In genomic region chr11:69926376-69927050, GRCh38 we compare ENCODE assay signal across 9 cellular contexts.
"Had no signal": no experiment of that assay in that cellular context is flagged by ENCODE, and none has a peak within 500 bp of the region (broad histone marks: within the 10 kb centered on the region; RNA-seq: fewer than 3 reads in every experiment).

No MANE protein-coding gene starts in this region.

- H3K27ac ChIP-seq: thyroid gland had no signal

- FAIRE-seq: TTC549 had no signal

- H3K4me1 ChIP-seq: thyroid gland had no signal

- H3K9me3 ChIP-seq: thyroid gland had no signal

- H3K36me3 ChIP-seq: esophagus muscularis mucosa, thyroid gland had no signal

- DNase-seq: activated naive CD8-positive, alpha-beta T cell treated with anti-CD3 and anti-CD28 coated beads, Interleukin-2, amount 10 ng/mL, durations not matched to agents 7 days and 5 days; anterior cingulate cortex; immature natural killer cell; stimulated activated CD4-positive, alpha-beta T cell treated with anti-CD3 and anti-CD28 coated beads, Interleukin-15, amount 100 ng/mL, for 24 hours; T-helper 2 cell; thyroid gland had no signal

- H3K4me3 ChIP-seq: esophagus muscularis mucosa, thyroid gland had no signal

- ATAC-seq: left colon had no signal

- H3K27me3 ChIP-seq: thyroid gland had no signal
